In genomic region chr19:41398603-41399002, GRCh38 we compare ENCODE assay signal across 9 cellular contexts. TPM values are rescaled to one million over a fixed set of nuclear protein-coding genes. Genes with fewer than 3 reads are reported as not detected.
DNase-seq lines count a peak whose midpoint lies in the region; TF ChIP-seq lines count a peak whose summit lies in the region.
"Had no signal": no experiment of that assay in that cellular context is flagged by ENCODE, and none has a peak within 500 bp of the region (broad histone marks: within the 10 kb centered on the region; RNA-seq: fewer than 3 reads in every experiment).

No MANE protein-coding gene starts in this region.

- H2AFZ ChIP-seq in osteoblast (ENCODE audit: low read length) = no peak overlapping the region

- WGBS in endodermal cell (ENCODE audit: insufficient coverage in 1 of 2, insufficient read length in 1 of 2), 2 experiments = 90% methylated on average over 3 of the region's 3 CpGs
- WGBS in adrenal gland, 4 donors = 14 to 48% (median 25%) methylated on average over 3 of the region's 3 CpGs

- POLR2A ChIA-PET in Caco-2 (lab: Charles Lee) = interaction anchor here (1.0 to 1.4 kb wide), 2 partner anchors 11 to 41 kb away, joined by 3 read pairs; partner anchors contain the start of gene DMAC2

- H3K79me2 ChIP-seq in osteoblast (ENCODE audit: insufficient read depth, low read length) = peaks cover 24% of the 10 kb centered on the region

- H3K36me3 Mint-ChIP-seq in Caco-2 (ENCODE audit: insufficient read depth, unreplicated experiment) (peaks cover 15% of the 10 kb centered on the region), endodermal cell (ENCODE audit: low read depth) (peaks cover 4% of the 10 kb centered on the region)

- TF ChIP-seq CTCF in Caco-2 (IDR thresholded peaks at IDR 0.05; ENCODE audit: insufficient read depth in 1 of 2, low read depth in 1 of 2, low read length in 1 of 2, severe bottlenecking in 1 of 2, unreplicated experiment in 1 of 2) (no peak), NB4 (IDR thresholded peaks at IDR 0.05; ENCODE audit: low read depth, low read length) (no peak), endodermal cell (conservative IDR thresholded peaks at IDR 0.05) (no peak), osteoblast (IDR thresholded peaks at IDR 0.05; ENCODE audit: extremely low read depth, low read depth, low read length) (no peak), adrenal gland (IDR thresholded peaks at IDR 0.05) (no peak)

- peaks cover 15% of the 10 kb centered on the region for H3K4me1 Mint-ChIP-seq in Caco-2 (ENCODE audit: low read depth, unreplicated experiment)
- H3K4me1 Mint-ChIP-seq in endodermal cell = peaks cover 11% of the 10 kb centered on the region

- H3K27ac Mint-ChIP-seq in Caco-2 (ENCODE audit: unreplicated experiment) (peak overlapping the region; percentile 100), endodermal cell (peak overlapping the region; percentile 77)

- H3K9me3 ChIP-seq in Caco-2 (no peaks in the 10 kb centered on the region), endodermal cell (ENCODE audit: control insufficient read depth, low read length) (no peaks in the 10 kb centered on the region), osteoblast (ENCODE audit: low read depth, low read length) (no peaks in the 10 kb centered on the region), adrenal gland (replicated peaks in 1 of 3) (no peaks in the 10 kb centered on the region)

- H3K4me3 Mint-ChIP-seq in Caco-2 (ENCODE audit: unreplicated experiment) (peak overlapping the region; percentile 99), endodermal cell (peak overlapping the region; percentile 97)

- H3K4me3 ChIP-seq in Caco-2 (ENCODE audit: low read depth, low read length) (peak overlapping the region; percentile 97), NB4 (ENCODE audit: low read depth, low read length) (peak overlapping the region; percentile 76), endodermal cell (ENCODE audit: low read length) (peak overlapping the region; percentile 98), osteoblast (ENCODE audit: insufficient read depth, low read length) (peak overlapping the region; percentile 99), adrenal gland (peak overlapping the region in 2 of 4 donors; percentile 70 to 95), H7 (ENCODE audit: insufficient read depth, low read depth, low read length) (no peak overlapping the region)

- CTCF ChIA-PET in Caco-2 (lab: Charles Lee) = no interaction called here

- H3K9me3 Mint-ChIP-seq in Caco-2 (ENCODE audit: unreplicated experiment) = no peaks in the 10 kb centered on the region
- no peaks in the 10 kb centered on the region for H3K9me3 Mint-ChIP-seq in endodermal cell

- no peaks in the 10 kb centered on the region for H4K20me1 ChIP-seq in osteoblast (ENCODE audit: insufficient read depth, low read length)

- H3K27me3 Mint-ChIP-seq in Caco-2 (ENCODE audit: insufficient read depth, unreplicated experiment) = no peaks in the 10 kb centered on the region
- H3K27me3 Mint-ChIP-seq in endodermal cell (ENCODE audit: insufficient read depth) = no peaks in the 10 kb centered on the region

- peak overlapping the region; percentile 98 for H3K4me2 ChIP-seq in osteoblast (ENCODE audit: insufficient read depth, low read length)

- H3K36me3 ChIP-seq in Caco-2 (ENCODE audit: control insufficient read depth, insufficient read depth, low read length) (no peaks in the 10 kb centered on the region), endodermal cell (ENCODE audit: control insufficient read depth, insufficient read depth, low read length) (no peaks in the 10 kb centered on the region), osteoblast (ENCODE audit: insufficient read depth, low read length) (no peaks in the 10 kb centered on the region), adrenal gland (replicated peaks in 1 of 2) (no peaks in the 10 kb centered on the region), H7 (replicated peaks; ENCODE audit: control insufficient read depth, insufficient read depth, low read length) (no peaks in the 10 kb centered on the region)

- H3K27me3 ChIP-seq in Caco-2 (replicated peaks; ENCODE audit: control insufficient read depth, insufficient read depth, low read length) (no peaks in the 10 kb centered on the region; the same call in 1 of the 2 replicates), endodermal cell (ENCODE audit: control insufficient read depth, insufficient read depth, low read length, poor library complexity, severe bottlenecking) (no peaks in the 10 kb centered on the region), osteoblast (ENCODE audit: insufficient read depth, low read length) (no peaks in the 10 kb centered on the region), adrenal gland (no peaks in the 10 kb centered on the region), H7 (ENCODE audit: control insufficient read depth, insufficient read depth, low read length) (no peaks in the 10 kb centered on the region)

- H3K4me1 ChIP-seq in Caco-2 (0 out of 2 replicates have a peak, but pooled peaks cover 6% of the 10 kb centered on the region), endodermal cell (ENCODE audit: control insufficient read depth, insufficient read depth, low read length) (peaks cover 2% of the 10 kb centered on the region), osteoblast (ENCODE audit: insufficient read depth, low read length) (peaks cover 18% of the 10 kb centered on the region), adrenal gland (replicated peaks in 1 of 2) (peaks cover 20 to 26% of the 10 kb centered on the region in 2 donors)

- TF ChIP-seq POLR2A in NB4 (IDR thresholded peaks at IDR 0.05; ENCODE audit: extremely low read depth, insufficient read length) (no peak), adrenal gland (IDR thresholded peaks at IDR 0.05) (no peak)

- peak overlapping the region; percentile 98 for H3K9ac ChIP-seq in endodermal cell (ENCODE audit: extremely low read depth, low read length, poor library complexity, severe bottlenecking)

- DNase-seq in Caco-2 = no peak
- DNase-seq in NB4 (ENCODE audit: low read depth) = no peak
- DNase-seq in endodermal cell = no peak
- no peak for DNase-seq in osteoblast (ENCODE audit: insufficient read length, low spot score, missing footprints)
- no peak for DNase-seq in NCI-H82 (lab: John Stamatoyannopoulos, UW)
- DNase-seq in adrenal gland = no peak
- no peak for DNase-seq in H7
- no peak for DNase-seq in activated CD4-positive, alpha-beta T cell treated with anti-CD3 and anti-CD28 coated beads for 48 hours
- DNase-seq: SW 1271 had no signal

- no TSS peak for BruUV-seq in Caco-2 (replicated peaks; lab: Mats Ljungman, UMichigan)

- intact Hi-C loops in Caco-2 (cut with micrococcal nuclease; ENCODE audit: unreplicated experiment) (no loop called here), adrenal gland (cut with DNase I) (no loop called here)

- H3K27ac ChIP-seq in endodermal cell (ENCODE audit: low read depth, low read length) = no peak overlapping the region
- peak overlapping the region; percentile 100 for H3K27ac ChIP-seq in osteoblast (ENCODE audit: low read depth, low read length)
- H3K27ac ChIP-seq in adrenal gland = peak overlapping the region in 1 of 5 donors; percentile 3

RNA-seq across cellular contexts. Expression of gene BCKDHA, which starts 1.0 kb away (rescaled TPM):
- total RNA-seq in Caco-2 (2022) (9.4 and 19.4 TPM in 2 replicates), endodermal cell (10 to 100 TPM; 18.0 to 21.6 TPM), osteoblast (33.9 and 37.3 TPM in 2 replicates), adrenal gland (100 to 1,000 TPM in 5 of 8 donors, 10 to 100 TPM in 3; 51.8 to 294 (median 116) TPM)
- polyA plus RNA-seq in endodermal cell (2013, experiment 1 of 2) = 44.2 TPM
- polyA plus RNA-seq in endodermal cell (2013, experiment 2 of 2) = 36.3 TPM
- 10 to 100 TPM; 17.6 to 44.3 (median 30.4) TPM for polyA plus RNA-seq in adrenal gland
- total RNA-seq in H7 (2014; rRNA removed; shearing (Covaris generic)) = 36.0 and 53.1 TPM in 2 replicates

RNA-seq across cellular contexts. Expression of gene EXOSC5, which starts 1.4 kb away (rescaled TPM):
- 36.6 and 37.3 TPM in 2 replicates for total RNA-seq in Caco-2 (2022)
- total RNA-seq in endodermal cell = 10 to 100 TPM; 15.7 to 23.6 TPM
- polyA plus RNA-seq in endodermal cell (2013, experiment 1 of 2) = 21.9 TPM
- 19.8 TPM for polyA plus RNA-seq in endodermal cell (2013, experiment 2 of 2)
- total RNA-seq in osteoblast = 13.3 and 14.5 TPM in 2 replicates
- 10 to 100 TPM; 18.8 to 73.7 (median 28.9) TPM for total RNA-seq in adrenal gland
- 10 to 100 TPM in 2 of 3 donors, 1 to 10 TPM in 1; 4.2 to 38.7 (median 18.4) TPM for polyA plus RNA-seq in adrenal gland
- total RNA-seq in H7 (2014; rRNA removed; shearing (Covaris generic)) = 79.6 and 83.0 TPM in 2 replicates

RNA-seq across cellular contexts. Expression of gene TMEM91, which starts 22.3 kb away (rescaled TPM):
- total RNA-seq in Caco-2 (2022) (1.4 and 2.2 TPM in 2 replicates), endodermal cell (10 to 100 TPM in 1 of 2 donors, 1 to 10 TPM in 1; 5.7 to 16.5 TPM), osteoblast (5.9 and 6.2 TPM in 2 replicates), adrenal gland (10 to 100 TPM in 2 of 8 donors, 1 to 10 TPM in 6; 2.0 to 13.5 (median 9.6) TPM)
- polyA plus RNA-seq in endodermal cell (2013, experiment 1 of 2) = 8.9 TPM
- 10.4 TPM for polyA plus RNA-seq in endodermal cell (2013, experiment 2 of 2)
- polyA plus RNA-seq in adrenal gland = 10 to 100 TPM in 2 of 3 donors, 1 to 10 TPM in 1; 1.9 to 88.6 (median 30.6) TPM
- total RNA-seq in H7 (2014; rRNA removed; shearing (Covaris generic)) = 8.4 and 13.3 TPM in 2 replicates

RNA-seq across cellular contexts. Expression of gene B3GNT8, which starts 28.6 kb away (rescaled TPM):
- total RNA-seq in Caco-2 (2022) (3.1 and 3.7 TPM in 2 replicates), endodermal cell (1 to 10 TPM; 3.9 to 4.7 TPM), osteoblast (0.59 and 0.72 TPM in 2 replicates), adrenal gland (1 to 10 TPM in 6 of 8 donors, under 1 TPM in 2; 0.30 to 5.5 (median 2.0) TPM)
- 2.1 TPM for polyA plus RNA-seq in endodermal cell (2013, experiment 1 of 2)
- 2.2 TPM for polyA plus RNA-seq in endodermal cell (2013, experiment 2 of 2)
- 1 to 10 TPM in 2 of 3 donors, under 1 TPM in 1; 0.15 to 3.5 (median 1.2) TPM for polyA plus RNA-seq in adrenal gland
- 1.9 and 5.3 TPM in 2 replicates for total RNA-seq in H7 (2014; rRNA removed; shearing (Covaris generic))

RNA-seq across cellular contexts. Expression of gene B9D2, which starts 34.7 kb away (rescaled TPM):
- total RNA-seq in Caco-2 (2022) = 3.6 and 4.0 TPM in 2 replicates
- total RNA-seq in endodermal cell = 1 to 10 TPM; 4.5 to 6.2 TPM
- polyA plus RNA-seq in endodermal cell (2013, experiment 1 of 2) = 8.9 TPM
- 12.0 TPM for polyA plus RNA-seq in endodermal cell (2013, experiment 2 of 2)
- 5.6 and 6.5 TPM in 2 replicates for total RNA-seq in osteoblast
- total RNA-seq in adrenal gland = 10 to 100 TPM in 5 of 8 donors, 1 to 10 TPM in 3; 7.5 to 16.8 (median 12.4) TPM
- 10 to 100 TPM in 1 of 3 donors, 1 to 10 TPM in 2; 2.7 to 14.4 (median 8.9) TPM for polyA plus RNA-seq in adrenal gland
- total RNA-seq in H7 (2014; rRNA removed; shearing (Covaris generic)) = 1.1 and 2.9 TPM in 2 replicates
